17 cellular contexts compared by ENCODE assay signal in the genomic region with DNA sequence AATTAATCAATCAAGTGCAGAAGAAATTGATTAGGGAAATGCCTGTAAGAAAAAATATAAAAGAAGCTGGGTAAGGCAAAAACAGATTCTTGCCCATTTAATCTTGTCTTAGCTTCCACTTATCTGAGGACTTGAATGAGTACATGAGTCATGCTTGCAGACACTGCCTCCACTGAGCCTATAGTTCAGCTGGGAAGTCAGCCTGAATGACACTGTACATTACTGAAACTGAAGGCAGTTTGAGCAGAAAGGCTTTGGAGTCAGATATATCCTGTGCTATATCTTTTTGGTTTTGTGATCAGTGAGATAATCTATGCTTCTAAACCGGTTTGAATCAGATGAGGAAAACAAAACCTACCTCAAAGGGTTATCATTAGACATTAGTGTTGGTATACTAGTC.
A peak's percentile ranks its signal among the peaks of the same experiment; 100 is the strongest.
DNase-seq lines count a peak whose midpoint lies in the region; ATAC-seq lines count a peak whose summit lies in the region.
"Had no signal": no experiment of that assay in that cellular context is flagged by ENCODE, and none has a peak within 500 bp of the region (broad histone marks: within the 10 kb centered on the region; RNA-seq: fewer than 3 reads in every experiment).

No MANE protein-coding gene starts in this region.

- peaks cover 0 to 24% of the 10 kb centered on the region in 2 experiments for H3K27me3 ChIP-seq in mesenchymal stem cell (ENCODE audit: control insufficient read depth in 1 of 2, insufficient read depth in 1 of 2, low read length in 2 of 2)

- no peak overlapping the region for H3K9ac ChIP-seq in mesenchymal stem cell (ENCODE audit: low read length)
- H3K9ac ChIP-seq: BLaER1 had no signal

- intact Hi-C loops in left ventricle myocardium superior (cut with micrococcal nuclease), result no loop called here

- H3K9me3 ChIP-seq in mesenchymal stem cell (ENCODE audit: control insufficient read depth, low read length), result no peaks in the 10 kb centered on the region
- H3K9me3 ChIP-seq: BLaER1 had no signal

- H2AK5ac ChIP-seq in mesenchymal stem cell (ENCODE audit: low read length, severe bottlenecking), result no peak overlapping the region

- no peak overlapping the region for H4K91ac ChIP-seq in mesenchymal stem cell (ENCODE audit: low read length)

- H3K4me1 Mint-ChIP-seq in stimulated activated naive CD8-positive, alpha-beta T cell treated with anti-CD3 and anti-CD28 coated beads, Interleukin-15, amount 100 ng/mL, for 72 hours, result no peaks in the 10 kb centered on the region
- H3K4me1 Mint-ChIP-seq: B cell had no signal

- no peak overlapping the region for H2BK12ac ChIP-seq in mesenchymal stem cell (ENCODE audit: low read length in 2 of 2)

- H2BK5ac ChIP-seq in mesenchymal stem cell (ENCODE audit: low read depth, low read length, poor library complexity, severe bottlenecking), result no peak overlapping the region

- no peak overlapping the region for H2BK120ac ChIP-seq in mesenchymal stem cell (ENCODE audit: low read depth, low read length)

- H3K4me3 ChIP-seq in mesenchymal stem cell (ENCODE audit: insufficient read depth in 1 of 2, low read depth in 1 of 2, low read length in 2 of 2), result no peak overlapping the region
- H3K4me3 ChIP-seq: BLaER1, GM23338 had no signal

- H3K9me3 Mint-ChIP-seq in stimulated activated naive CD8-positive, alpha-beta T cell treated with anti-CD3 and anti-CD28 coated beads, Interleukin-15, amount 100 ng/mL, for 72 hours, result no peaks in the 10 kb centered on the region
- H3K9me3 Mint-ChIP-seq: CD4-positive, CD25-positive, alpha-beta regulatory T cell; CD8-positive, alpha-beta T cell had no signal

- H2AFZ ChIP-seq in mesenchymal stem cell (ENCODE audit: low read depth, low read length), result no peak overlapping the region
- H2AFZ ChIP-seq: GM23338 had no signal

- no peaks in the 10 kb centered on the region for H3K79me1 ChIP-seq in mesenchymal stem cell (replicated peaks; ENCODE audit: low read length, poor library complexity, severe bottlenecking)

- no peak overlapping the region for H2BK15ac ChIP-seq in mesenchymal stem cell (ENCODE audit: low read depth, poor library complexity, severe bottlenecking)

- no peak overlapping the region for H3K4me2 ChIP-seq in mesenchymal stem cell (ENCODE audit: low read length, poor library complexity, severe bottlenecking)
- H3K4me2 ChIP-seq: BLaER1, GM23338 had no signal

- no peak overlapping the region for H3K27ac Mint-ChIP-seq in stimulated activated naive CD8-positive, alpha-beta T cell treated with anti-CD3 and anti-CD28 coated beads, Interleukin-15, amount 100 ng/mL, for 72 hours
- H3K27ac Mint-ChIP-seq: B cell; CD4-positive, CD25-positive, alpha-beta regulatory T cell; CD8-positive, alpha-beta T cell; GM23338; H9 had no signal

- H3K4me3 Mint-ChIP-seq in stimulated activated naive CD8-positive, alpha-beta T cell treated with anti-CD3 and anti-CD28 coated beads, Interleukin-15, amount 100 ng/mL, for 72 hours, result no peak overlapping the region
- H3K4me3 Mint-ChIP-seq: B cell; CD4-positive, CD25-positive, alpha-beta regulatory T cell; CD8-positive, alpha-beta T cell; GM23338; H9 had no signal

- no peaks in the 10 kb centered on the region for H3K4me1 ChIP-seq in mesenchymal stem cell (ENCODE audit: control insufficient read depth, insufficient read depth, low read depth, low read length)
- H3K4me1 ChIP-seq: BLaER1 had no signal

- no peak overlapping the region for H3K4ac ChIP-seq in mesenchymal stem cell (ENCODE audit: low read depth in 1 of 2, low read length in 2 of 2)

- H3K36me3 ChIP-seq in mesenchymal stem cell (ENCODE audit: control insufficient read depth in 1 of 2, insufficient read depth in 2 of 2, low read depth in 1 of 2, low read length in 2 of 2), result no peaks in the 10 kb centered on the region
- H3K36me3 ChIP-seq: BLaER1 had no signal

- H3K14ac ChIP-seq in mesenchymal stem cell (ENCODE audit: low read length in 2 of 2), result no peak overlapping the region

- H3K18ac ChIP-seq in mesenchymal stem cell (ENCODE audit: low read depth in 1 of 2, low read length in 2 of 2), result no peak overlapping the region

- no peak overlapping the region for H3K23ac ChIP-seq in mesenchymal stem cell (ENCODE audit: low read length in 2 of 2)

- ATAC-seq in stimulated activated naive CD8-positive, alpha-beta T cell treated with anti-CD3 and anti-CD28 coated beads, Interleukin-15, amount 100 ng/mL, for 72 hours, result peak; percentile 53
- no peak for ATAC-seq in stimulated activated naive CD8-positive, alpha-beta T cell treated with anti-CD3 and anti-CD28 coated beads, Interleukin-15, Interleukin-2, amounts not matched to agents 100 U/mL and 50 U/mL, for 24 hours
- no peak for ATAC-seq in left ventricle myocardium superior
- ATAC-seq: CD8-positive, alpha-beta T cell; GM23338; HCT116 had no signal

- DNase-seq in DMS53 (lab: John Stamatoyannopoulos, UW) (peak; percentile 8), DMS53 treated with DMSO at 0.1 percent for 48 hours (lab: John Stamatoyannopoulos, UW; ENCODE audit: unreplicated experiment) (no peak), mesenchymal stem cell (peak; percentile 0), left ventricle myocardium superior (no peak)
- DNase-seq in stimulated activated naive CD8-positive, alpha-beta T cell treated with anti-CD3 and anti-CD28 coated beads, Interleukin-15, amount 100 ng/mL, for 72 hours, result no peak
- DNase-seq in stimulated activated naive CD8-positive, alpha-beta T cell treated with anti-CD3 and anti-CD28 coated beads, Interleukin-15, Interleukin-2, amounts not matched to agents 100 U/mL and 50 U/mL, for 24 hours, result no peak
- DNase-seq: CD4-positive, CD25-positive, alpha-beta regulatory T cell; CD8-positive, alpha-beta T cell; DMS79; GF-D8; H9 had no signal

- no peak overlapping the region for H4K8ac ChIP-seq in mesenchymal stem cell (ENCODE audit: low read length)

- H3K27ac ChIP-seq in mesenchymal stem cell (ENCODE audit: low read length, poor library complexity, severe bottlenecking), result no peak overlapping the region
- H3K27ac ChIP-seq: 22Rv1, BLaER1, C4-2B had no signal

- no peaks in the 10 kb centered on the region for H3K27me3 Mint-ChIP-seq in stimulated activated naive CD8-positive, alpha-beta T cell treated with anti-CD3 and anti-CD28 coated beads, Interleukin-15, amount 100 ng/mL, for 72 hours
- H3K27me3 Mint-ChIP-seq: CD4-positive, CD25-positive, alpha-beta regulatory T cell had no signal

- WGBS in mesenchymal stem cell, result no CpG with 5 or more reads among the region's 1 CpG

Comparison
In these comparisons a context has a peak if more than half of its experiments do, and no peak if none do; other contexts are left out.
1. DNase-seq: peak in DMS53 (single experiment) and mesenchymal stem cell (single experiment); none in DMS53 treated with DMSO at 0.1 percent for 48 hours (single experiment), stimulated activated naive CD8-positive, alpha-beta T cell treated with anti-CD3 and anti-CD28 coated beads, Interleukin-15, amount 100 ng/mL, for 72 hours (0 of 2), stimulated activated naive CD8-positive, alpha-beta T cell treated with anti-CD3 and anti-CD28 coated beads, Interleukin-15, Interleukin-2, amounts not matched to agents 100 U/mL and 50 U/mL, for 24 hours (single experiment) and left ventricle myocardium superior (single experiment).